Comparison of ENCODE assay signal across 35 cellular contexts in the genomic region with DNA sequence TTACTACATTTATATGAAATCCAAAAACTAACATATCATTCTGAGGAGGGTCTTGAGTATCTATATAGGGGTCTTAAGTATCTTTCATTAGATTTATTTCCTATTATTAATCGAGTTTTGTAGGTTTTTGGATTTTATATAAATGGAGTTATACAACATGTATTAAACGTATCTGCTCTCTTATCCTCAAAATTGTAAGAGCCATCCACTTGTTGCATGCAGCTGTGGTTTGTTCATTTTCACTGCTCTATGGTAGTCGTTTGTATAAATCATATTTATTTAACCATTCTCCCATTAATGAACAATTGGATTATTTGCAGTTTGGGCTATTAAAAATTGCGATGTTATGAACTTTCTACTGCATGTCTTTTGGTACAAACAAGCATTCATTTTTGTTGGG.
"Had no signal": no experiment of that assay in that cellular context is flagged by ENCODE, and none has a peak within 500 bp of the region (broad histone marks: within the 10 kb centered on the region; RNA-seq: fewer than 3 reads in every experiment).

No MANE protein-coding gene starts in this region.

- FAIRE-seq: astrocyte, colon had no signal

- ATAC-seq: activated CD4-positive, alpha-beta T cell treated with anti-CD3 and anti-CD28 coated beads for 36 hours; activated CD4-positive, CD25-positive, alpha-beta regulatory T cell treated with anti-CD3 and anti-CD28 coated beads, Interleukin-2, amount 50 U/mL, for 24 hours; activated CD8-positive, alpha-beta T cell treated with anti-CD3 and anti-CD28 coated beads for 36 hours; activated naive CD4-positive, alpha-beta T cell treated with anti-CD3 and anti-CD28 coated beads, Interleukin-2, amount 50 U/mL, for 72 hours; activated T-cell treated with anti-CD3 and anti-CD28 coated beads, Interleukin-2, amount 50 U/mL, for 4 hours; activated T-cell treated with anti-CD3 and anti-CD28 coated beads, Interleukin-2, amount 50 U/mL, for 72 hours; activated T-helper 17 cell treated with anti-CD3 and anti-CD28 coated beads, Interleukin-2, amount 50 U/mL, for 72 hours; body of pancreas; WTC11 had no signal

- H3K4me1 ChIP-seq: adrenal gland, breast epithelium had no signal

- H3K27me3 ChIP-seq: adrenal gland, body of pancreas, brain microvascular endothelial cell, breast epithelium had no signal

- DNase-seq: activated CD4-positive, alpha-beta memory T cell treated with anti-CD3 and anti-CD28 coated beads for 36 hours; activated CD4-positive, alpha-beta T cell treated with anti-CD3 and anti-CD28 coated beads for 1 hour; activated CD4-positive, alpha-beta T cell treated with anti-CD3 and anti-CD28 coated beads for 36 hours; activated CD4-positive, alpha-beta T cell treated with anti-CD3 and anti-CD28 coated beads, Interleukin-2, amount 10 ng/mL, durations not matched to agents 24 days and 14 days; activated CD4-positive, alpha-beta T cell treated with anti-CD3 and anti-CD28 coated beads, Interleukin-2, amount 50 U/mL, for 1 hour; activated CD4-positive, alpha-beta T cell treated with anti-CD3 and anti-CD28 coated beads, Interleukin-2, amount 50 U/mL, for 4 hours; activated CD4-positive, CD25-positive, alpha-beta regulatory T cell; activated CD8-positive, alpha-beta memory T cell treated with anti-CD3 and anti-CD28 coated beads, Interleukin-2, amount 50 U/mL, for 4 hours; activated CD8-positive, alpha-beta T cell treated with anti-CD3 and anti-CD28 coated beads for 36 hours; activated effector memory CD4-positive, alpha-beta T cell treated with anti-CD3 and anti-CD28 coated beads, Interleukin-2, amount 50 U/mL, for 16 hours; activated gamma-delta T cell treated with Interleukin-2 at 50 U/mL for 16 hours; activated naive CD4-positive, alpha-beta T cell; activated naive CD4-positive, alpha-beta T cell treated with anti-CD3 and anti-CD28 coated beads for 36 hours; activated naive CD4-positive, alpha-beta T cell treated with anti-CD3 and anti-CD28 coated beads, Interleukin-2, amount 50 U/mL, for 16 hours; activated naive CD8-positive, alpha-beta T cell treated with anti-CD3 and anti-CD28 coated beads for 36 hours; activated T-cell treated with anti-CD3 and anti-CD28 coated beads for 4 hours; activated T-cell treated with anti-CD3 and anti-CD28 coated beads, Interleukin-2, amount 50 U/mL, for 1 hour; activated T-cell treated with anti-CD3 and anti-CD28 coated beads, Interleukin-2, amount 50 U/mL, for 4 hours; activated T-cell treated with anti-CD3 and anti-CD28 coated beads, Interleukin-2, amount 50 U/mL, for 72 hours; adrenal gland; amniotic stem cell; aorta; brain microvascular endothelial cell; central memory CD4-positive, alpha-beta T cell; T-helper 2 cell; T-helper 9 cell; WERI-Rb-1 had no signal

- H3K36me3 ChIP-seq: adrenal gland, breast epithelium had no signal

- H3K27ac ChIP-seq: adrenal gland, body of pancreas, brain microvascular endothelial cell, breast epithelium, WERI-Rb-1 had no signal

- H3K4me3 ChIP-seq: adrenal gland, body of pancreas, breast epithelium had no signal

- H3K9me3 ChIP-seq: body of pancreas had no signal
